1 cellular context compared by ENCODE assay signal in genomic region chr11:73661035-73661628, GRCh38.
TF ChIP-seq lines count a peak whose summit lies in the region.

No MANE protein-coding gene starts in this region.

TF ChIP-seq in K562, 482 proteins besides CTCF, POLR2A, EP300 and RAD21 (continued from another document):
- no peak for TF ChIP-seq ZNF518B (CRISPR knock-in tag; IDR thresholded peaks at IDR 0.05)
- no peak for TF ChIP-seq KHSRP (IDR thresholded peaks at IDR 0.05)
- TF ChIP-seq FOXK2 (conservative IDR thresholded peaks at IDR 0.05 in 1 of 2, IDR thresholded peaks at IDR 0.05 in 1 of 2; ENCODE audit: low read depth in 2 of 2): no peak
- no peak; the same call in 1 of the 2 replicates for TF ChIP-seq FOXK1 (CRISPR knock-in tag; IDR thresholded peaks at IDR 0.05; ENCODE audit: borderline replicate concordance)
- TF ChIP-seq ZNF24 (IDR thresholded peaks at IDR 0.05): peak; percentile 28; the same call in 1 of the 2 replicates
- TF ChIP-seq POLR2G (IDR thresholded peaks at IDR 0.05; ENCODE audit: low read depth, low read length): 0 out of 2 replicates have a peak, but pooled peaks have one; percentile 6
- no peak for TF ChIP-seq HNRNPH1 (optimal IDR thresholded peaks at IDR 0.05; ENCODE audit: low read depth, low read length)
- TF ChIP-seq ZC3H11A (IDR thresholded peaks at IDR 0.05; ENCODE audit: low read depth, low read length): 0 out of 2 replicates have a peak, but pooled peaks have one; percentile 53
- peak; percentile 61; the same call in 1 of the 2 replicates for TF ChIP-seq RB1 (IDR thresholded peaks at IDR 0.05; ENCODE audit: low read depth)
- TF ChIP-seq ZNF146 (CRISPR knock-in tag; IDR thresholded peaks at IDR 0.05; ENCODE audit: unreplicated experiment): no peak
- no peak; the same call in 1 of the 2 replicates for TF ChIP-seq ETV5 (CRISPR knock-in tag; IDR thresholded peaks at IDR 0.05; ENCODE audit: low read depth)
- peak; percentile 58 for TF ChIP-seq MAX (CRISPR knock-in tag; IDR thresholded peaks at IDR 0.05)
- TF ChIP-seq SMAD1 (IDR thresholded peaks at IDR 0.05; ENCODE audit: low read depth, low read length, partially characterized antibody): no peak
- TF ChIP-seq ZNF511 (CRISPR knock-in tag; IDR thresholded peaks at IDR 0.05): no peak
- TF ChIP-seq ZZZ3 (IDR thresholded peaks at IDR 0.05): no peak
- TF ChIP-seq PYGO2 (tag; IDR thresholded peaks at IDR 0.05): no peak
- peak in 1 of 2 experiments; percentile 66; a peak in 1 of 4 replicates for TF ChIP-seq MLLT1 (IDR thresholded peaks at IDR 0.05)
- no peak for TF ChIP-seq NUFIP1 (IDR thresholded peaks at IDR 0.05; ENCODE audit: partially characterized antibody)
- no peak for TF ChIP-seq GATA2 (CRISPR knock-in tag; IDR thresholded peaks at IDR 0.05)
- peak; percentile 97 for TF ChIP-seq STAG1 (CRISPR knock-in tag; IDR thresholded peaks at IDR 0.05; ENCODE audit: borderline replicate concordance)
- no peak for TF ChIP-seq OTX1 (CRISPR knock-in tag; IDR thresholded peaks at IDR 0.05)
- TF ChIP-seq BCOR (IDR thresholded peaks at IDR 0.05): no peak
- TF ChIP-seq CC2D1A (IDR thresholded peaks at IDR 0.05): peak; percentile 83
- no peak for TF ChIP-seq KAT2B (IDR thresholded peaks at IDR 0.05; ENCODE audit: low read depth, low read length)
- TF ChIP-seq SNIP1 (IDR thresholded peaks at IDR 0.05; ENCODE audit: low read depth): no peak
- no peak for TF ChIP-seq ZBTB17 (CRISPR knock-in tag; IDR thresholded peaks at IDR 0.05)
- no peak for TF ChIP-seq CGGBP1 (CRISPR knock-in tag; IDR thresholded peaks at IDR 0.05)
- TF ChIP-seq FOXP4 (CRISPR knock-in tag; IDR thresholded peaks at IDR 0.05; ENCODE audit: borderline replicate concordance): no peak
- TF ChIP-seq RBM25 (IDR thresholded peaks at IDR 0.05; ENCODE audit: low read depth, low read length, severe bottlenecking): no peak
- TF ChIP-seq THRA (IDR thresholded peaks at IDR 0.05): no peak
- TF ChIP-seq GATAD2B (IDR thresholded peaks at IDR 0.05; ENCODE audit: borderline replicate concordance): no peak
- TF ChIP-seq KLF13 (tag; IDR thresholded peaks at IDR 0.05; ENCODE audit: borderline replicate concordance, low read depth): no peak
- TF ChIP-seq E2F6 (IDR thresholded peaks at IDR 0.05; ENCODE audit: borderline replicate concordance in 1 of 2, extremely low read depth in 1 of 2, insufficient read depth in 1 of 2, insufficient read length in 1 of 2, low read depth in 1 of 2, low read length in 1 of 2, poor library complexity in 1 of 2, severe bottlenecking in 1 of 2): peak in 1 of 2 experiments; percentile 29
- 0 out of 2 replicates have a peak, but pooled peaks have one; percentile 15 for TF ChIP-seq CREM (IDR thresholded peaks at IDR 0.05; ENCODE audit: low read depth)
- peak; percentile 23 to 76; a peak in 2 of 4 replicates for TF ChIP-seq MAZ (CRISPR knock-in tag; conservative IDR thresholded peaks at IDR 0.05 in 1 of 2, IDR thresholded peaks at IDR 0.05 in 1 of 2)
- TF ChIP-seq RBM15 (IDR thresholded peaks at IDR 0.05; ENCODE audit: insufficient read depth, low read length): no peak
- TF ChIP-seq FOXJ2 (tag; IDR thresholded peaks at IDR 0.05): no peak
